13 cellular contexts compared by ENCODE assay signal in the genomic region with DNA sequence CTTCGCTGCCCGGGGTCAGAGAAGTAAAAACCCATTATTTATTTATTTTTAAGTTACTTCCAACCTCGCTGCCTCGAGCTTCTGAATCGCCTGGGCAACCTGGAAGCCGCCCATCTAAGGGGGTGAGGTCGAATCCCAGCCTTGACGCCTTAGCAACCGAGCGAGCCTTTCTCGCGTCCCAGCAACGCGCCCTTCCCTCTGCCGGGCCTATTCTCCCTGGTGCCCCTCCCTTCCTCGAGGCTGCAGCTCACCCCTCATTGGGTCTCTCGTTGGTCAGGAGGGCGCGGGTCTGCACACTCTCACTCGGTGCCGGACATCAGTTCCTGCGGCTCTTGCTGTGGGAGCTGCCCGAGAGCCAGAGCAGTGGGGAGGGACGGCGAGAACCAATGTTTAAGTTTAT. TPM values are rescaled to one million over a fixed set of nuclear protein-coding genes. Genes with fewer than 3 reads are reported as not detected.
DNase-seq lines count a peak whose midpoint lies in the region; ATAC-seq and TF ChIP-seq lines count a peak whose summit lies in the region.
"Had no signal": no experiment of that assay in that cellular context is flagged by ENCODE, and none has a peak within 500 bp of the region (broad histone marks: within the 10 kb centered on the region; RNA-seq: fewer than 3 reads in every experiment).

A gene (plus strand): TSS at position 302 of the 400 bp plus-strand sequence. CDS start 277 bp downstream, outside the sequence.

- H3K9me3 ChIP-seq in iPS-15b (ENCODE audit: control insufficient read depth, insufficient read depth, low read length), result no peaks in the 10 kb centered on the region
- H3K9me3 ChIP-seq in ovary, result no peaks in the 10 kb centered on the region
- H3K9me3 ChIP-seq: Peyer's patch had no signal

- no peak within 1 kb of the TSS for H3K9ac ChIP-seq in iPS-15b (ENCODE audit: low read depth, low read length)

- ATAC-seq in HG03139 (IDR thresholded peaks at IDR 0.05; ENCODE audit: unreplicated experiment), result no peak
- ATAC-seq: CD8-positive, alpha-beta T cell had no signal

- no peaks in the 10 kb centered on the region for H3K4me1 ChIP-seq in iPS-15b (ENCODE audit: control insufficient read depth, insufficient read depth, low read length)
- H3K4me1 ChIP-seq in ovary (ENCODE audit: insufficient read depth), result peaks cover 2% of the 10 kb centered on the region
- H3K4me1 ChIP-seq: Peyer's patch had no signal

- DNase-seq in EH (ENCODE audit: low read depth), result peak; percentile 9
- no peak for DNase-seq in brain microvascular endothelial cell
- DNase-seq in ovary, result peak in 3 of 5 donors; percentile 24 to 48 (median 30)
- no peak for DNase-seq in HuH-7.5 (ENCODE audit: low spot score)
- DNase-seq in NCI-H128 (lab: John Stamatoyannopoulos, UW; ENCODE audit: unreplicated experiment), result no peak
- DNase-seq in globus pallidus (ENCODE audit: low spot score), result no peak
- DNase-seq: CD8-positive, alpha-beta T cell; NCI-H1930; occipital lobe; Peyer's patch had no signal

- H3K27ac ChIP-seq in brain microvascular endothelial cell (no peak within 1 kb of the TSS), ovary (no peak within 1 kb of the TSS)
- H3K27ac ChIP-seq: Peyer's patch had no signal

- WGBS in ovary, 3 donors, result 1 to 6% (median 4%) methylated on average over 25 of the region's 25 CpGs

- TF ChIP-seq POLR2A in ovary (IDR thresholded peaks at IDR 0.05), result no peak

- in situ Hi-C loops in brain microvascular endothelial cell (cut with HindIII; ENCODE audit: low pct_ligation_motif_present, low sequenced_read_pairs), result no loop called here

- intact Hi-C loops in ovary (cut with DNase I), result no loop called here

- TF ChIP-seq EP300 in ovary (IDR thresholded peaks at IDR 0.05), result no peak

- no peaks in the 10 kb centered on the region for H3K36me3 ChIP-seq in brain microvascular endothelial cell (replicated peaks)
- no peaks in the 10 kb centered on the region for H3K36me3 ChIP-seq in iPS-15b (ENCODE audit: control insufficient read depth, insufficient read depth, low read length)
- H3K36me3 ChIP-seq in ovary, result no peaks in the 10 kb centered on the region
- H3K36me3 ChIP-seq: Peyer's patch had no signal

- TF ChIP-seq CTCF in brain microvascular endothelial cell (IDR thresholded peaks at IDR 0.05; ENCODE audit: low read depth, low read length, missing control alignments) (no peak), ovary (IDR thresholded peaks at IDR 0.05) (no peak)

- H3K4me3 ChIP-seq in brain microvascular endothelial cell (ENCODE audit: low read depth, low read length) (peak within 1 kb of the TSS; percentile 48), iPS-15b (ENCODE audit: low read depth, low read length) (peak within 1 kb of the TSS; percentile 48), ovary (no peak within 1 kb of the TSS)
- H3K4me3 ChIP-seq: Peyer's patch had no signal

- H3K27me3 ChIP-seq in brain microvascular endothelial cell (replicated peaks) (no peaks in the 10 kb centered on the region), iPS-15b (ENCODE audit: control insufficient read depth, insufficient read depth, low read length) (peaks cover 10% of the 10 kb centered on the region), ovary (no peaks in the 10 kb centered on the region)
- H3K27me3 ChIP-seq: Peyer's patch had no signal

RNA-seq across cellular contexts. Expression of the gene that starts here (rescaled TPM):
- 1 to 10 TPM in 5 of 7 donors, under 1 TPM in 2; 0.36 to 9.5 (median 1.9) TPM for total RNA-seq in ovary
- 1 to 10 TPM in 1 of 2 donors, under 1 TPM in 1; 0.76 to 2.0 TPM for polyA plus RNA-seq in ovary
- polyA plus RNA-seq: IgD-negative memory B cell had no signal

Comparison
In these comparisons a context has a peak if more than half of its experiments do, and no peak if none do; other contexts are left out.
1. DNase-seq: peak in EH (single experiment) and ovary (3 of 5); none in brain microvascular endothelial cell (single experiment), HuH-7.5 (single experiment), NCI-H128 (single experiment) and globus pallidus (single experiment).